In the genomic region with DNA sequence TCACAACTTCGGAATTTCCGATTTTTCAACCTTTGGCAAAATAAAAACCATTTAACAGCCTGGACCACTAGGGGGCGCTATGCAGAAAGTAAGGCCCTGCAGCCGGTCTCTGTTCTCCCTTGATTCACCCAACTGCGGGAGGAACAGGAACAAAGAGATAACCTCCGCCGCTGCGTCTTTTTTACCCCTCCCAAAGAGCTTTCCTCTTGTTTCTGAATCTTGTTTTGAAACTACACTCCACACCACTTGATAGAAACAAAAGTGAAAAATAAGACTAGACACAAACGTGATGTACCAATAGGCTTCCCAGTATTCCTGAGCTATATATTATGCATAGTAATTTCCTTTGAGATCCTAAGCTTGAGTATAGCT, we compare ENCODE assay signal across 8 cellular contexts.
DNase-seq lines count a peak whose midpoint lies in the region; ATAC-seq, FAIRE-seq and TF ChIP-seq lines count a peak whose summit lies in the region.

No MANE protein-coding gene starts in this region.

- H3K27ac ChIP-seq in WERI-Rb-1: no peak overlapping the region

- no peaks in the 10 kb centered on the region for H3K27me3 ChIP-seq in WERI-Rb-1 (ENCODE audit: insufficient read depth, low read depth, severe bottlenecking)
- peaks cover 1% of the 10 kb centered on the region for H3K27me3 ChIP-seq in bronchial epithelial cell (ENCODE audit: control insufficient read depth, insufficient read depth, low read length)

- ATAC-seq in HG03135 (IDR thresholded peaks at IDR 0.05; ENCODE audit: unreplicated experiment): no peak

- TF ChIP-seq CTCF in WERI-Rb-1 (IDR thresholded peaks at IDR 0.05; ENCODE audit: low read depth, low read length) (peak; percentile 72), bronchial epithelial cell (IDR thresholded peaks at IDR 0.05; ENCODE audit: insufficient read depth, low read length, severe bottlenecking) (peak; percentile 70)

- H3K9me3 ChIP-seq in WERI-Rb-1 (ENCODE audit: severe bottlenecking): no peaks in the 10 kb centered on the region

- H3K36me3 ChIP-seq in WERI-Rb-1: no peaks in the 10 kb centered on the region
- no peaks in the 10 kb centered on the region for H3K36me3 ChIP-seq in bronchial epithelial cell (ENCODE audit: control insufficient read depth, insufficient read depth, low read length)

- FAIRE-seq in bronchial epithelial cell (lab: Jason Lieb, UNC): no peak

- H3K4me3 ChIP-seq in WERI-Rb-1 (ENCODE audit: low read depth, low read length) (peak overlapping the region; percentile 15; the same call in 1 of the 2 replicates), bronchial epithelial cell (ENCODE audit: low read depth, low read length) (no peak overlapping the region)

- in situ Hi-C loops in ACHN (cut with HindIII; ENCODE audit: low pct_ligation_motif_present, low pct_unique_long_range_greater_than_20kb, low sequenced_read_pairs): loop anchor here (25.0 kb wide), 1 partner anchor 403 kb away; a partner anchor contains a TSS

- DNase-seq in ACHN (peak; percentile 70), GM19240 (ENCODE audit: insufficient read length, low spot score) (peak; percentile 26), NCI-H2196 treated with DMSO at 0.1 percent for 48 hours (lab: John Stamatoyannopoulos, UW; ENCODE audit: unreplicated experiment) (peak; percentile 68), WERI-Rb-1 (peak; percentile 75), bronchial epithelial cell (ENCODE audit: low read depth) (peak; percentile 50), kidney glomerular epithelial cell (lab: John Stamatoyannopoulos, UW) (peak; percentile 50)
- peak; percentile 79 to 85 for DNase-seq in stimulated activated CD4-positive, alpha-beta T cell treated with anti-CD3 and anti-CD28 coated beads, Interleukin-2, amount 100 ng/mL, for 24 hours

Comparison
In these comparisons a context has a peak if more than half of its experiments do, and no peak if none do; other contexts are left out.
1. DNase-seq: peak in every context shown above with its lines; median percentile 82 in stimulated activated CD4-positive, alpha-beta T cell treated with anti-CD3 and anti-CD28 coated beads, Interleukin-2, amount 100 ng/mL, for 24 hours; 75 in WERI-Rb-1; 70 in ACHN; 68 in NCI-H2196 treated with DMSO at 0.1 percent for 48 hours; 50 in bronchial epithelial cell; 50 in kidney glomerular epithelial cell; 26 in GM19240.